In genomic region chr4:159416073-159416472, GRCh38 we compare ENCODE assay signal across 19 cellular contexts.
"Had no signal": no experiment of that assay in that cellular context is flagged by ENCODE, and none has a peak within 500 bp of the region (broad histone marks: within the 10 kb centered on the region; RNA-seq: fewer than 3 reads in every experiment).

No MANE protein-coding gene starts in this region.

- H3K36me3 ChIP-seq: spleen had no signal

- FAIRE-seq: islet of Langerhans had no signal

- H3K36me3 Mint-ChIP-seq: activated naive CD8-positive, alpha-beta T cell treated with anti-CD3 and anti-CD28 coated beads for 36 hours; stimulated activated naive B cell treated with anti-CD40 and anti-IgM and Interleukin-4, amounts not matched to agents 10 μg/mL and 1 μg/mL and 100 μg/mL, for 72 hours had no signal

- H3K27ac ChIP-seq: spleen had no signal

- H3K4me3 ChIP-seq: lung, spleen had no signal

- H3K27me3 Mint-ChIP-seq: stimulated activated naive B cell treated with anti-CD40 and anti-IgM and Interleukin-4, amounts not matched to agents 10 μg/mL and 1 μg/mL and 100 μg/mL, for 72 hours had no signal

- H3K27me3 ChIP-seq: spleen had no signal

- H3K4me1 Mint-ChIP-seq: activated B cell treated with CpG ODN at 0.5 μM for 24 hours; activated CD4-positive, alpha-beta memory T cell treated with anti-CD3 and anti-CD28 coated beads, Interleukin-2, amount 10 ng/mL, durations not matched to agents 7 days and 5 days; activated naive CD8-positive, alpha-beta T cell treated with anti-CD3 and anti-CD28 coated beads for 36 hours; activated T-helper 17 cell treated with anti-CD3 and anti-CD28 coated beads, Interleukin-2, amount 50 U/mL, for 72 hours; mesothelial cell of epicardium; stimulated activated naive B cell treated with anti-CD40 and anti-IgM and Interleukin-4, amounts not matched to agents 10 μg/mL and 1 μg/mL and 100 μg/mL, for 72 hours had no signal

- DNase-seq: activated B cell treated with CpG ODN at 0.5 μM for 24 hours; activated CD4-positive, alpha-beta memory T cell treated with anti-CD3 and anti-CD28 coated beads, Interleukin-2, amount 10 ng/mL, durations not matched to agents 7 days and 5 days; activated CD4-positive, alpha-beta T cell treated with anti-CD3 and anti-CD28 coated beads for 48 hours; activated naive CD4-positive, alpha-beta T cell; activated naive CD8-positive, alpha-beta T cell treated with anti-CD3 and anti-CD28 coated beads for 36 hours; activated T-cell treated with anti-CD3 and anti-CD28 coated beads, Interleukin-2, amount 50 U/mL, for 1 hour; amniotic stem cell; dermis blood vessel endothelial cell; effector memory CD8-positive, alpha-beta T cell; hippocampal formation; spleen; stimulated activated naive B cell treated with anti-CD40 and anti-IgM and Interleukin-4, amounts not matched to agents 10 μg/mL and 1 μg/mL and 100 μg/mL, for 72 hours had no signal

- H3K27ac Mint-ChIP-seq: activated B cell treated with CpG ODN at 0.5 μM for 24 hours; activated CD4-positive, alpha-beta memory T cell treated with anti-CD3 and anti-CD28 coated beads, Interleukin-2, amount 10 ng/mL, durations not matched to agents 7 days and 5 days; activated naive CD8-positive, alpha-beta T cell treated with anti-CD3 and anti-CD28 coated beads for 36 hours; activated T-helper 17 cell treated with anti-CD3 and anti-CD28 coated beads, Interleukin-2, amount 50 U/mL, for 72 hours; effector memory CD8-positive, alpha-beta T cell; mesothelial cell of epicardium; nephron; stimulated activated naive B cell treated with anti-CD40 and anti-IgM and Interleukin-4, amounts not matched to agents 10 μg/mL and 1 μg/mL and 100 μg/mL, for 72 hours; T-helper 2 cell treated with Interferon-gamma antibody and Interleukin-4, amounts not matched to agents 5 μg/mL and 100 μg/mL, for 36 hours had no signal

- H3K4me1 ChIP-seq: spleen had no signal

- ATAC-seq: activated T-helper 17 cell treated with anti-CD3 and anti-CD28 coated beads, Interleukin-2, amount 50 U/mL, for 72 hours; effector memory CD8-positive, alpha-beta T cell; left lobe of liver; stimulated activated naive B cell treated with anti-CD40 and anti-IgM and Interleukin-4, amounts not matched to agents 10 μg/mL and 1 μg/mL and 100 μg/mL, for 72 hours had no signal

- H3K4me3 Mint-ChIP-seq: activated B cell treated with CpG ODN at 0.5 μM for 24 hours; activated CD4-positive, alpha-beta memory T cell treated with anti-CD3 and anti-CD28 coated beads, Interleukin-2, amount 10 ng/mL, durations not matched to agents 7 days and 5 days; activated naive CD8-positive, alpha-beta T cell treated with anti-CD3 and anti-CD28 coated beads for 36 hours; activated T-helper 17 cell treated with anti-CD3 and anti-CD28 coated beads, Interleukin-2, amount 50 U/mL, for 72 hours; effector memory CD8-positive, alpha-beta T cell; mesothelial cell of epicardium; nephron; stimulated activated naive B cell treated with anti-CD40 and anti-IgM and Interleukin-4, amounts not matched to agents 10 μg/mL and 1 μg/mL and 100 μg/mL, for 72 hours; T-helper 2 cell treated with Interferon-gamma antibody and Interleukin-4, amounts not matched to agents 5 μg/mL and 100 μg/mL, for 36 hours had no signal

- H3K9me3 Mint-ChIP-seq: activated T-helper 17 cell treated with anti-CD3 and anti-CD28 coated beads, Interleukin-2, amount 50 U/mL, for 72 hours; effector memory CD8-positive, alpha-beta T cell had no signal
